ENCODE assay signal across 8 cellular contexts in genomic region chr16:30526137-30526822, GRCh38. TPM values are rescaled to one million over a fixed set of nuclear protein-coding genes. Genes with fewer than 3 reads are reported as not detected.
A peak's percentile ranks its signal among the peaks of the same experiment; 100 is the strongest.
DNase-seq lines count a peak whose midpoint lies in the region; ATAC-seq and TF ChIP-seq lines count a peak whose summit lies in the region.

TSS of gene ZNF768 (minus strand) at chr16:30526566. CDS start at chr16:30526413, 153 bp downstream.

- CTCF ChIA-PET in T-cell (lab: Charles Lee), result no interaction called here

- peak within 1 kb of the TSS; percentile 91 to 92 for H3K27ac Mint-ChIP-seq in T-cell
- peak within 1 kb of the TSS; percentile 77 for H3K27ac Mint-ChIP-seq in stimulated activated memory B cell treated with anti-CD40 and anti-IgM and Interleukin-4, amounts not matched to agents 10 μg/mL and 1 μg/mL and 100 μg/mL, for 72 hours

- no peaks in the 10 kb centered on the region for H3K27me3 Mint-ChIP-seq in T-cell
- no peaks in the 10 kb centered on the region for H3K27me3 Mint-ChIP-seq in stimulated activated memory B cell treated with anti-CD40 and anti-IgM and Interleukin-4, amounts not matched to agents 10 μg/mL and 1 μg/mL and 100 μg/mL, for 72 hours

- TF ChIP-seq CTCF in AG09309 (IDR thresholded peaks at IDR 0.05; ENCODE audit: control insufficient read depth, insufficient read depth, low read depth, low read length, missing control alignments) (no peak), choroid plexus epithelial cell (conservative IDR thresholded peaks at IDR 0.05; ENCODE audit: low read depth, low read length) (no peak)

- H3K4me3 Mint-ChIP-seq in T-cell, result peak within 1 kb of the TSS; percentile 83 to 91 (median 87)
- H3K4me3 Mint-ChIP-seq in stimulated activated memory B cell treated with anti-CD40 and anti-IgM and Interleukin-4, amounts not matched to agents 10 μg/mL and 1 μg/mL and 100 μg/mL, for 72 hours, result peak within 1 kb of the TSS; percentile 94

- H3K4me3 ChIP-seq in AG09309 (ENCODE audit: control insufficient read depth, low read depth, low read length), result peak within 1 kb of the TSS; percentile 80
- peak within 1 kb of the TSS; percentile 88 for H3K4me3 ChIP-seq in choroid plexus epithelial cell (ENCODE audit: low read depth, low read length)

- ATAC-seq in GM18520 (IDR thresholded peaks at IDR 0.05; ENCODE audit: unreplicated experiment) (peak; percentile 15), HG03139 (IDR thresholded peaks at IDR 0.05; ENCODE audit: unreplicated experiment) (peak; percentile 20), T-cell (replicated peaks in 1 of 4) (peak; percentile 12 to 31 (median 22)), GM21367 (IDR thresholded peaks at IDR 0.05; ENCODE audit: unreplicated experiment) (no peak)
- peak; percentile 64 for ATAC-seq in stimulated activated memory B cell treated with anti-CD40 and anti-IgM and Interleukin-4, amounts not matched to agents 10 μg/mL and 1 μg/mL and 100 μg/mL, for 72 hours

- peaks cover 13 to 31% (median 30%) of the 10 kb centered on the region in 3 donors for H3K4me1 Mint-ChIP-seq in T-cell
- peaks cover 34% of the 10 kb centered on the region for H3K4me1 Mint-ChIP-seq in stimulated activated memory B cell treated with anti-CD40 and anti-IgM and Interleukin-4, amounts not matched to agents 10 μg/mL and 1 μg/mL and 100 μg/mL, for 72 hours

- peaks cover 6% of the 10 kb centered on the region for H3K36me3 Mint-ChIP-seq in T-cell
- peaks cover 15% of the 10 kb centered on the region for H3K36me3 Mint-ChIP-seq in stimulated activated memory B cell treated with anti-CD40 and anti-IgM and Interleukin-4, amounts not matched to agents 10 μg/mL and 1 μg/mL and 100 μg/mL, for 72 hours

- H3K9me3 Mint-ChIP-seq in T-cell, result no peaks in the 10 kb centered on the region
- no peaks in the 10 kb centered on the region for H3K9me3 Mint-ChIP-seq in stimulated activated memory B cell treated with anti-CD40 and anti-IgM and Interleukin-4, amounts not matched to agents 10 μg/mL and 1 μg/mL and 100 μg/mL, for 72 hours

- no peak for DNase-seq in AG09309 (ENCODE audit: low read depth)
- DNase-seq in T-cell, result peak in 9 of 34 experiments; percentile 8 to 33 (median 21)
- peak; percentile 30 for DNase-seq in choroid plexus epithelial cell (ENCODE audit: low read depth)
- DNase-seq in left kidney (ENCODE audit: low read depth, low spot score), result peak; percentile 71

- POLR2A ChIA-PET in T-cell (lab: Charles Lee), result no interaction called here

RNA-seq across cellular contexts. Expression of gene ZNF768, which starts in this region (rescaled TPM):
- 1 to 10 TPM; 5.0 to 8.3 (median 7.2) TPM for total RNA-seq in T-cell
